Comparison of ENCODE assay signal across 1 cellular context in the genomic region with DNA sequence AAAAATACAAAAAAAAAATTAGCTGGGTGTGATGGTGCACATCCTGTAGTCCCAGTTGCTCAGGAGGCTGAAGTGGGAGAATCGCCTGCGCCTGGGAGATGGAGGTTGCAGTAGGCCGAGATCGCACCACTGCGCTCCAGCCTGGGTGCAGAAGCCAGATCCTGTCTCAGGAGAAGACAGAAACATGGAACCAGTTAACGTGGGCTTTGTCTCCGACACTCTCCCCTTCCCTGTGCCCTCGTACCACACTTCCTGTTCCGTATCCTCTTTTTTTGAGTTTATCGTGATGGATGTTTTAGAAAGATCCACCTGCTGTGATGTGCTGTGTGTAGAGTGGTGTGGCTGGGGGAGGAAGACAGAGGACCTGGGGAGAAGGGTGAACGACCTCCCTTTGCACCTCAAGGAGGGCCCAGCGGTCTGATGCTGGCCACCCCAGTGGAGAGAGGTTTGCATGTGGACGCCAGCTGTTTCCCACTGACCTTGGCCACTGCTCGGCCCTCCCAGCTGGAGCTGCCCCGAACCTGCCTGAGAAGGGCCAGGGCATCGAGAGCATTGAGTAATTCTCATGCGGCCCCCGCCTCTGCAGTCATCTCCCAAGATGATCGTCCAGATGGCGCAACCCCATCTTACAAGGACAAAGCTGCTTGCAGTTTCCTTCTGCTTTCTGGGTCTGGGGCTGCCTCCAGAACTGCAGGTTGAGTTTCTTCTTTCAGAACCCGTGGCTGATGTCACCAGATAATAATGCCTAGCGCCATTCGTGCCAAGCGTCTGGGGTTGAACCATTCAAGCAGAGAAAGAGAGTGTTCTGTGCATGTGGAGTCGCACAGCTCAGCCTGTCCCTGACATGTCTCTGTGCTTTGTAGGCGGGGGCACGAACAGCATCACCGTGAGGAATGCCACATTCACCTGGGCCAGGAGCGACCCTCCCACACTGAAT.
TF ChIP-seq lines count a peak whose summit lies in the region.

No MANE protein-coding gene starts in this region.

TF ChIP-seq in A549, 52 proteins besides CTCF, POLR2A, EP300 and RAD21 (continued from another document):
- TF ChIP-seq CEBPB (IDR thresholded peaks at IDR 0.05): peak in 1 of 2 experiments; percentile 11; a peak in 1 of 4 replicates
- no peak for TF ChIP-seq FOSB (CRISPR knock-in tag; IDR thresholded peaks at IDR 0.05)
- TF ChIP-seq ZNF302 (CRISPR knock-in tag; IDR thresholded peaks at IDR 0.05): no peak
- TF ChIP-seq MYC (IDR thresholded peaks at IDR 0.05; ENCODE audit: borderline replicate concordance, low read length): no peak
- TF ChIP-seq EHF (CRISPR knock-in tag; IDR thresholded peaks at IDR 0.05): no peak
- TF ChIP-seq, protein P1, sequence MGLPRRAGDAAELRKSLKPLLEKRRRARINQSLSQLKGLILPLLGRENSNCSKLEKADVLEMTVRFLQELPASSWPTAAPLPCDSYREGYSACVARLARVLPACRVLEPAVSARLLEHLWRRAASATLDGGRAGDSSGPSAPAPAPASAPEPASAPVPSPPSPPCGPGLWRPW (IDR thresholded peaks at IDR 0.05): no peak
- no peak for TF ChIP-seq NR3C1 (IDR thresholded peaks at IDR 0.05)
- TF ChIP-seq ZSCAN20 (CRISPR knock-in tag; IDR thresholded peaks at IDR 0.05): no peak
- TF ChIP-seq KDM1A (IDR thresholded peaks at IDR 0.05; ENCODE audit: low read depth): no peak
TF ChIP-seq in A549: peak in this region for 2.
